ENCODE assay signal across 1 cellular context in the genomic region with DNA sequence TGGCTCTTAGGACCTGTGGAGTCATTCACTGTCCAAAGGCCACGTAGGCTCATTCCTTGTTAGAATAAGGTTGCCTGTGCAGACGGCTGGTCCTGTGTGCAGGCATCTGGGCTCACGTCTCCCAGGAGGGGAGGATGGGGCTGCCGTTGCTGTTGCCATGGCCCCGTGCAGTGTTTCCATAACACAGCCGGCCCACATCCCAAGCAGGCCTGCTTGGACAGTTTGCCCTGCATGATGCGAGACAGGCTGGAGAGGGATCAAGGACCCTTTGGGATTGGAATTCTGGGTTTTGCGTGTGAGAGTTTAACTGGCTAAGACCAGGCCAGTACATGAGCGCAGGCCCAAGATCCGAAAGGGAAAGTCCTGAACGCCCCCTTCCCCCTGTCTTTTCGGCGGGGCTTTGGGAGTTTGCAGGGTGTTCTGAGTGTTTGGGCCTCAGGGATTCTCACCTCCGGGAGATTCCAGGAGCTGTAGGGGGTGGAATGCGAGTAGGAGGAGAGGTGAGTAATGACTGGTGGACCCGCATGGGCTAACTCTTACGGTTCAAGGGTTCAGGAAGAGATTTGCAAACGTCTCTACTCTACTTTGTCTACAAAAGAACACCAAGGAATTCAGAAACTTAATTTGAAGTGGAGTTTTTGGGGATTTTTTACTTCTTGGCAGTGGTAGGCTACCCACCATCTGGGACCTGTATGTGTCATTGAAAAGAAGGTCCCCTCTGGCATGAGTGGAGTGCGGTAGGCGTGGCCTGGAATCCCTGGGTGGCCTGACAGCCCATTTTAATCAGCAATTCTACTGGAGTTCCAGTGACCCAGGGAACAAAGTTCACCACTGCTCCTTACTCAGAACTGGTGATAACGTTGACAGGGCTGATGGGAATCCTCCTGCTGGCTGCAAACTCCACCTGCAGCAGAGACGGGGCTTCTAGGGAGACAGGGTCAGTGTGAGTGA.
TF ChIP-seq lines count a peak whose summit lies in the region.

No MANE protein-coding gene starts in this region.

TF ChIP-seq in HepG2, 621 proteins besides CTCF, POLR2A, EP300 and RAD21 (continued from another document and continues in another):
- TF ChIP-seq, protein P1, sequence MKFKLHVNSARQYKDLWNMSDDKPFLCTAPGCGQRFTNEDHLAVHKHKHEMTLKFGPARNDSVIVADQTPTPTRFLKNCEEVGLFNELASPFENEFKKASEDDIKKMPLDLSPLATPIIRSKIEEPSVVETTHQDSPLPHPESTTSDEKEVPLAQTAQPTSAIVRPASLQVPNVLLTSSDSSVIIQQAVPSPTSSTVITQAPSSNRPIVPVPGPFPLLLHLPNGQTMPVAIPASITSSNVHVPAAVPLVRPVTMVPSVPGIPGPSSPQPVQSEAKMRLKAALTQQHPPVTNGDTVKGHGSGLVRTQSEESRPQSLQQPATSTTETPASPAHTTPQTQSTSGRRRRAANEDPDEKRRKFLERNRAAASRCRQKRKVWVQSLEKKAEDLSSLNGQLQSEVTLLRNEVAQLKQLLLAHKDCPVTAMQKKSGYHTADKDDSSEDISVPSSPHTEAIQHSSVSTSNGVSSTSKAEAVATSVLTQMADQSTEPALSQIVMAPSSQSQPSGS (CRISPR knock-in tag; IDR thresholded peaks at IDR 0.05) = no peak
- TF ChIP-seq, protein P2, sequence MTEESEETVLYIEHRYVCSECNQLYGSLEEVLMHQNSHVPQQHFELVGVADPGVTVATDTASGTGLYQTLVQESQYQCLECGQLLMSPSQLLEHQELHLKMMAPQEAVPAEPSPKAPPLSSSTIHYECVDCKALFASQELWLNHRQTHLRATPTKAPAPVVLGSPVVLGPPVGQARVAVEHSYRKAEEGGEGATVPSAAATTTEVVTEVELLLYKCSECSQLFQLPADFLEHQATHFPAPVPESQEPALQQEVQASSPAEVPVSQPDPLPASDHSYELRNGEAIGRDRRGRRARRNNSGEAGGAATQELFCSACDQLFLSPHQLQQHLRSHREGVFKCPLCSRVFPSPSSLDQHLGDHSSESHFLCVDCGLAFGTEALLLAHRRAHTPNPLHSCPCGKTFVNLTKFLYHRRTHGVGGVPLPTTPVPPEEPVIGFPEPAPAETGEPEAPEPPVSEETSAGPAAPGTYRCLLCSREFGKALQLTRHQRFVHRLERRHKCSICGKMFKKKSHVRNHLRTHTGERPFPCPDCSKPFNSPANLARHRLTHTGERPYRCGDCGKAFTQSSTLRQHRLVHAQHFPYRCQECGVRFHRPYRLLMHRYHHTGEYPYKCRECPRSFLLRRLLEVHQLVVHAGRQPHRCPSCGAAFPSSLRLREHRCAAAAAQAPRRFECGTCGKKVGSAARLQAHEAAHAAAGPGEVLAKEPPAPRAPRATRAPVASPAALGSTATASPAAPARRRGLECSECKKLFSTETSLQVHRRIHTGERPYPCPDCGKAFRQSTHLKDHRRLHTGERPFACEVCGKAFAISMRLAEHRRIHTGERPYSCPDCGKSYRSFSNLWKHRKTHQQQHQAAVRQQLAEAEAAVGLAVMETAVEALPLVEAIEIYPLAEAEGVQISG (CRISPR knock-in tag; IDR thresholded peaks at IDR 0.05) = no peak
- TF ChIP-seq KAT8 (CRISPR knock-in tag; IDR thresholded peaks at IDR 0.05) = no peak
- 0 out of 2 replicates have a peak, but pooled peaks have one; percentile 32 for TF ChIP-seq ZNF776 (CRISPR knock-in tag; IDR thresholded peaks at IDR 0.05)
- TF ChIP-seq CBFB (CRISPR knock-in tag; IDR thresholded peaks at IDR 0.05) = no peak
- TF ChIP-seq, protein P3, sequence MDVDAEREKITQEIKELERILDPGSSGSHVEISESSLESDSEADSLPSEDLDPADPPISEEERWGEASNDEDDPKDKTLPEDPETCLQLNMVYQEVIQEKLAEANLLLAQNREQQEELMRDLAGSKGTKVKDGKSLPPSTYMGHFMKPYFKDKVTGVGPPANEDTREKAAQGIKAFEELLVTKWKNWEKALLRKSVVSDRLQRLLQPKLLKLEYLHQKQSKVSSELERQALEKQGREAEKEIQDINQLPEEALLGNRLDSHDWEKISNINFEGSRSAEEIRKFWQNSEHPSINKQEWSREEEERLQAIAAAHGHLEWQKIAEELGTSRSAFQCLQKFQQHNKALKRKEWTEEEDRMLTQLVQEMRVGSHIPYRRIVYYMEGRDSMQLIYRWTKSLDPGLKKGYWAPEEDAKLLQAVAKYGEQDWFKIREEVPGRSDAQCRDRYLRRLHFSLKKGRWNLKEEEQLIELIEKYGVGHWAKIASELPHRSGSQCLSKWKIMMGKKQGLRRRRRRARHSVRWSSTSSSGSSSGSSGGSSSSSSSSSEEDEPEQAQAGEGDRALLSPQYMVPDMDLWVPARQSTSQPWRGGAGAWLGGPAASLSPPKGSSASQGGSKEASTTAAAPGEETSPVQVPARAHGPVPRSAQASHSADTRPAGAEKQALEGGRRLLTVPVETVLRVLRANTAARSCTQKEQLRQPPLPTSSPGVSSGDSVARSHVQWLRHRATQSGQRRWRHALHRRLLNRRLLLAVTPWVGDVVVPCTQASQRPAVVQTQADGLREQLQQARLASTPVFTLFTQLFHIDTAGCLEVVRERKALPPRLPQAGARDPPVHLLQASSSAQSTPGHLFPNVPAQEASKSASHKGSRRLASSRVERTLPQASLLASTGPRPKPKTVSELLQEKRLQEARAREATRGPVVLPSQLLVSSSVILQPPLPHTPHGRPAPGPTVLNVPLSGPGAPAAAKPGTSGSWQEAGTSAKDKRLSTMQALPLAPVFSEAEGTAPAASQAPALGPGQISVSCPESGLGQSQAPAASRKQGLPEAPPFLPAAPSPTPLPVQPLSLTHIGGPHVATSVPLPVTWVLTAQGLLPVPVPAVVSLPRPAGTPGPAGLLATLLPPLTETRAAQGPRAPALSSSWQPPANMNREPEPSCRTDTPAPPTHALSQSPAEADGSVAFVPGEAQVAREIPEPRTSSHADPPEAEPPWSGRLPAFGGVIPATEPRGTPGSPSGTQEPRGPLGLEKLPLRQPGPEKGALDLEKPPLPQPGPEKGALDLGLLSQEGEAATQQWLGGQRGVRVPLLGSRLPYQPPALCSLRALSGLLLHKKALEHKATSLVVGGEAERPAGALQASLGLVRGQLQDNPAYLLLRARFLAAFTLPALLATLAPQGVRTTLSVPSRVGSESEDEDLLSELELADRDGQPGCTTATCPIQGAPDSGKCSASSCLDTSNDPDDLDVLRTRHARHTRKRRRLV (CRISPR knock-in tag; IDR thresholded peaks at IDR 0.05) = no peak
- TF ChIP-seq NFIB (CRISPR knock-in tag; IDR thresholded peaks at IDR 0.05; ENCODE audit: borderline replicate concordance) = no peak
- TF ChIP-seq ZNF839 (CRISPR knock-in tag; IDR thresholded peaks at IDR 0.05; ENCODE audit: borderline replicate concordance) = no peak
- TF ChIP-seq, protein P4, sequence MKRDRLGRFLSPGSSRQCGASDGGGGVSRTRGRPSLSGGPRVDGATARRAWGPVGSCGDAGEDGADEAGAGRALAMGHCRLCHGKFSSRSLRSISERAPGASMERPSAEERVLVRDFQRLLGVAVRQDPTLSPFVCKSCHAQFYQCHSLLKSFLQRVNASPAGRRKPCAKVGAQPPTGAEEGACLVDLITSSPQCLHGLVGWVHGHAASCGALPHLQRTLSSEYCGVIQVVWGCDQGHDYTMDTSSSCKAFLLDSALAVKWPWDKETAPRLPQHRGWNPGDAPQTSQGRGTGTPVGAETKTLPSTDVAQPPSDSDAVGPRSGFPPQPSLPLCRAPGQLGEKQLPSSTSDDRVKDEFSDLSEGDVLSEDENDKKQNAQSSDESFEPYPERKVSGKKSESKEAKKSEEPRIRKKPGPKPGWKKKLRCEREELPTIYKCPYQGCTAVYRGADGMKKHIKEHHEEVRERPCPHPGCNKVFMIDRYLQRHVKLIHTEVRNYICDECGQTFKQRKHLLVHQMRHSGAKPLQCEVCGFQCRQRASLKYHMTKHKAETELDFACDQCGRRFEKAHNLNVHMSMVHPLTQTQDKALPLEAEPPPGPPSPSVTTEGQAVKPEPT (CRISPR knock-in tag; IDR thresholded peaks at IDR 0.05; ENCODE audit: low read depth) = no peak
- TF ChIP-seq PRMT3 (CRISPR knock-in tag; IDR thresholded peaks at IDR 0.05; ENCODE audit: borderline replicate concordance, low read depth) = no peak
- 0 out of 2 replicates have a peak, but pooled peaks have one; percentile 42 for TF ChIP-seq MTA1 (CRISPR knock-in tag; IDR thresholded peaks at IDR 0.05; ENCODE audit: borderline replicate concordance)
- TF ChIP-seq KLF6 (CRISPR knock-in tag; IDR thresholded peaks at IDR 0.05) = no peak
- TF ChIP-seq GATA4 (IDR thresholded peaks at IDR 0.05; ENCODE audit: borderline replicate concordance, low read depth) = no peak
- TF ChIP-seq, protein P5, sequence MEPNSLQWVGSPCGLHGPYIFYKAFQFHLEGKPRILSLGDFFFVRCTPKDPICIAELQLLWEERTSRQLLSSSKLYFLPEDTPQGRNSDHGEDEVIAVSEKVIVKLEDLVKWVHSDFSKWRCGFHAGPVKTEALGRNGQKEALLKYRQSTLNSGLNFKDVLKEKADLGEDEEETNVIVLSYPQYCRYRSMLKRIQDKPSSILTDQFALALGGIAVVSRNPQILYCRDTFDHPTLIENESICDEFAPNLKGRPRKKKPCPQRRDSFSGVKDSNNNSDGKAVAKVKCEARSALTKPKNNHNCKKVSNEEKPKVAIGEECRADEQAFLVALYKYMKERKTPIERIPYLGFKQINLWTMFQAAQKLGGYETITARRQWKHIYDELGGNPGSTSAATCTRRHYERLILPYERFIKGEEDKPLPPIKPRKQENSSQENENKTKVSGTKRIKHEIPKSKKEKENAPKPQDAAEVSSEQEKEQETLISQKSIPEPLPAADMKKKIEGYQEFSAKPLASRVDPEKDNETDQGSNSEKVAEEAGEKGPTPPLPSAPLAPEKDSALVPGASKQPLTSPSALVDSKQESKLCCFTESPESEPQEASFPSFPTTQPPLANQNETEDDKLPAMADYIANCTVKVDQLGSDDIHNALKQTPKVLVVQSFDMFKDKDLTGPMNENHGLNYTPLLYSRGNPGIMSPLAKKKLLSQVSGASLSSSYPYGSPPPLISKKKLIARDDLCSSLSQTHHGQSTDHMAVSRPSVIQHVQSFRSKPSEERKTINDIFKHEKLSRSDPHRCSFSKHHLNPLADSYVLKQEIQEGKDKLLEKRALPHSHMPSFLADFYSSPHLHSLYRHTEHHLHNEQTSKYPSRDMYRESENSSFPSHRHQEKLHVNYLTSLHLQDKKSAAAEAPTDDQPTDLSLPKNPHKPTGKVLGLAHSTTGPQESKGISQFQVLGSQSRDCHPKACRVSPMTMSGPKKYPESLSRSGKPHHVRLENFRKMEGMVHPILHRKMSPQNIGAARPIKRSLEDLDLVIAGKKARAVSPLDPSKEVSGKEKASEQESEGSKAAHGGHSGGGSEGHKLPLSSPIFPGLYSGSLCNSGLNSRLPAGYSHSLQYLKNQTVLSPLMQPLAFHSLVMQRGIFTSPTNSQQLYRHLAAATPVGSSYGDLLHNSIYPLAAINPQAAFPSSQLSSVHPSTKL (CRISPR knock-in tag; IDR thresholded peaks at IDR 0.05) = peak; percentile 70
- TF ChIP-seq, protein P6, sequence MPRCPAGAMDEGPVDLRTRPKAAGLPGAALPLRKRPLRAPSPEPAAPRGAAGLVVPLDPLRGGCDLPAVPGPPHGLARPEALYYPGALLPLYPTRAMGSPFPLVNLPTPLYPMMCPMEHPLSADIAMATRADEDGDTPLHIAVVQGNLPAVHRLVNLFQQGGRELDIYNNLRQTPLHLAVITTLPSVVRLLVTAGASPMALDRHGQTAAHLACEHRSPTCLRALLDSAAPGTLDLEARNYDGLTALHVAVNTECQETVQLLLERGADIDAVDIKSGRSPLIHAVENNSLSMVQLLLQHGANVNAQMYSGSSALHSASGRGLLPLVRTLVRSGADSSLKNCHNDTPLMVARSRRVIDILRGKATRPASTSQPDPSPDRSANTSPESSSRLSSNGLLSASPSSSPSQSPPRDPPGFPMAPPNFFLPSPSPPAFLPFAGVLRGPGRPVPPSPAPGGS (CRISPR knock-in tag; IDR thresholded peaks at IDR 0.05) = no peak
- no peak; the same call in 1 of the 2 replicates for TF ChIP-seq RARA (CRISPR knock-in tag; IDR thresholded peaks at IDR 0.05)
- TF ChIP-seq ZNF788 (CRISPR knock-in tag; IDR thresholded peaks at IDR 0.05; ENCODE audit: borderline replicate concordance) = peak; percentile 63; the same call in 1 of the 2 replicates
- 0 out of 2 replicates have a peak, but pooled peaks have one; percentile 28 for TF ChIP-seq ZSCAN29 (CRISPR knock-in tag; conservative IDR thresholded peaks at IDR 0.05)
- TF ChIP-seq, protein P7, sequence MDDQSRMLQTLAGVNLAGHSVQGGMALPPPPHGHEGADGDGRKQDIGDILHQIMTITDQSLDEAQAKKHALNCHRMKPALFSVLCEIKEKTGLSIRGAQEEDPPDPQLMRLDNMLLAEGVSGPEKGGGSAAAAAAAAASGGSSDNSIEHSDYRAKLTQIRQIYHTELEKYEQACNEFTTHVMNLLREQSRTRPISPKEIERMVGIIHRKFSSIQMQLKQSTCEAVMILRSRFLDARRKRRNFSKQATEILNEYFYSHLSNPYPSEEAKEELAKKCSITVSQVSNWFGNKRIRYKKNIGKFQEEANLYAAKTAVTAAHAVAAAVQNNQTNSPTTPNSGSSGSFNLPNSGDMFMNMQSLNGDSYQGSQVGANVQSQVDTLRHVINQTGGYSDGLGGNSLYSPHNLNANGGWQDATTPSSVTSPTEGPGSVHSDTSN (CRISPR knock-in tag; IDR thresholded peaks at IDR 0.05; ENCODE audit: borderline replicate concordance) = no peak
- no peak for TF ChIP-seq RCOR2 (CRISPR knock-in tag; IDR thresholded peaks at IDR 0.05)
- TF ChIP-seq, protein P8, sequence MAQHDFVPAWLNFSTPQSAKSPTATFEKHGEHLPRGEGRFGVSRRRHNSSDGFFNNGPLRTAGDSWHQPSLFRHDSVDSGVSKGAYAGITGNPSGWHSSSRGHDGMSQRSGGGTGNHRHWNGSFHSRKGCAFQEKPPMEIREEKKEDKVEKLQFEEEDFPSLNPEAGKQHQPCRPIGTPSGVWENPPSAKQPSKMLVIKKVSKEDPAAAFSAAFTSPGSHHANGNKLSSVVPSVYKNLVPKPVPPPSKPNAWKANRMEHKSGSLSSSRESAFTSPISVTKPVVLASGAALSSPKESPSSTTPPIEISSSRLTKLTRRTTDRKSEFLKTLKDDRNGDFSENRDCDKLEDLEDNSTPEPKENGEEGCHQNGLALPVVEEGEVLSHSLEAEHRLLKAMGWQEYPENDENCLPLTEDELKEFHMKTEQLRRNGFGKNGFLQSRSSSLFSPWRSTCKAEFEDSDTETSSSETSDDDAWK (CRISPR knock-in tag; IDR thresholded peaks at IDR 0.05) = no peak
